Comparison of ENCODE assay signal across 8 cellular contexts in genomic region chr1:166910396-166910994, GRCh38. TPM values are rescaled to one million over a fixed set of nuclear protein-coding genes. Genes with fewer than 3 reads are reported as not detected.
DNase-seq lines count a peak whose midpoint lies in the region; ATAC-seq and TF ChIP-seq lines count a peak whose summit lies in the region.

No MANE protein-coding gene starts in this region.

- peak; percentile 97 for ATAC-seq in HG02610 (IDR thresholded peaks at IDR 0.05; ENCODE audit: unreplicated experiment)

- TF ChIP-seq CTCF in GM12865 (IDR thresholded peaks at IDR 0.05; ENCODE audit: insufficient read depth, low read depth, low read length, missing control alignments) (peak; percentile 82), glutamatergic neuron (IDR thresholded peaks at IDR 0.05; ENCODE audit: partially characterized antibody, unreplicated experiment) (peak; percentile 77)

- H3K27ac Mint-ChIP-seq in activated naive CD4-positive, alpha-beta T cell treated with anti-CD3 and anti-CD28 coated beads for 36 hours: no peak overlapping the region
- H3K27ac Mint-ChIP-seq in glutamatergic neuron (ENCODE audit: unreplicated experiment): no peak overlapping the region

- CTCF ChIA-PET in activated naive CD4-positive, alpha-beta T cell treated with anti-CD3 and anti-CD28 coated beads for 36 hours (lab: Charles Lee): interaction anchor here (0.6 to 20.2 kb wide), 42 partner anchors 8 to 1861 kb away, joined by 3 to 635 read pairs (median 4); partner anchors contain the start of genes CREG1 and GPA33

- no peaks in the 10 kb centered on the region for H3K36me3 Mint-ChIP-seq in activated naive CD4-positive, alpha-beta T cell treated with anti-CD3 and anti-CD28 coated beads for 36 hours (ENCODE audit: low read depth)
- H3K36me3 Mint-ChIP-seq in glutamatergic neuron (ENCODE audit: unreplicated experiment): no peaks in the 10 kb centered on the region

- DNase-seq in GM12865 (ENCODE audit: low read depth) (peak; percentile 93), NCI-H1048 (lab: John Stamatoyannopoulos, UW) (peak; percentile 89), SK-N-DZ (ENCODE audit: low spot score) (peak; percentile 72), glutamatergic neuron (peak; percentile 65), pulmonary artery endothelial cell (ENCODE audit: low read depth, low spot score) (peak; percentile 56), T1000 (lab: John Stamatoyannopoulos, UW) (no peak)
- peak; percentile 90 for DNase-seq in activated naive CD4-positive, alpha-beta T cell treated with anti-CD3 and anti-CD28 coated beads for 36 hours

- H3K4me3 ChIP-seq in GM12865 (ENCODE audit: low read depth, low read length): no peak overlapping the region

- intact Hi-C loops in activated naive CD4-positive, alpha-beta T cell treated with anti-CD3 and anti-CD28 coated beads for 36 hours (cut with micrococcal nuclease): loop anchor here (1.0 to 10.0 kb wide), 11 partner anchors 26 to 983 kb away; partner anchors contain the start of genes CREG1, POU2F1 and TADA1

- H3K9me3 Mint-ChIP-seq in activated naive CD4-positive, alpha-beta T cell treated with anti-CD3 and anti-CD28 coated beads for 36 hours: no peaks in the 10 kb centered on the region
- H3K9me3 Mint-ChIP-seq in glutamatergic neuron (ENCODE audit: unreplicated experiment): peaks cover 1% of the 10 kb centered on the region

- peaks cover 5% of the 10 kb centered on the region for H3K4me1 Mint-ChIP-seq in activated naive CD4-positive, alpha-beta T cell treated with anti-CD3 and anti-CD28 coated beads for 36 hours (ENCODE audit: low read depth)
- H3K4me1 Mint-ChIP-seq in glutamatergic neuron (ENCODE audit: low read depth, unreplicated experiment): no peaks in the 10 kb centered on the region

- H3K27me3 Mint-ChIP-seq in activated naive CD4-positive, alpha-beta T cell treated with anti-CD3 and anti-CD28 coated beads for 36 hours (ENCODE audit: low read depth): no peaks in the 10 kb centered on the region
- no peaks in the 10 kb centered on the region for H3K27me3 Mint-ChIP-seq in glutamatergic neuron (ENCODE audit: unreplicated experiment)

- no peak overlapping the region for H3K4me3 Mint-ChIP-seq in activated naive CD4-positive, alpha-beta T cell treated with anti-CD3 and anti-CD28 coated beads for 36 hours
- no peak overlapping the region for H3K4me3 Mint-ChIP-seq in glutamatergic neuron (ENCODE audit: unreplicated experiment)

RNA-seq across cellular contexts. Expression of gene TADA1, which starts 34.4 kb away (rescaled TPM):
- 35.4 and 41.7 TPM in 2 replicates for polyA plus RNA-seq in SK-N-DZ (2014; cell fraction: cytosol; rRNA removed)
- polyA plus RNA-seq in SK-N-DZ (2014; cell fraction: nucleus; rRNA removed): 31.4 and 31.6 TPM in 2 replicates
- total RNA-seq in activated naive CD4-positive, alpha-beta T cell treated with anti-CD3 and anti-CD28 coated beads for 36 hours: 10 to 100 TPM; 19.6 to 19.9 TPM
- total RNA-seq in glutamatergic neuron (ENCODE audit: unreplicated experiment): 15.9 TPM
- total RNA-seq in pulmonary artery endothelial cell: 10.7 and 10.9 TPM in 2 replicates
